Comparison of ENCODE assay signal across 8 cellular contexts in the genomic region with DNA sequence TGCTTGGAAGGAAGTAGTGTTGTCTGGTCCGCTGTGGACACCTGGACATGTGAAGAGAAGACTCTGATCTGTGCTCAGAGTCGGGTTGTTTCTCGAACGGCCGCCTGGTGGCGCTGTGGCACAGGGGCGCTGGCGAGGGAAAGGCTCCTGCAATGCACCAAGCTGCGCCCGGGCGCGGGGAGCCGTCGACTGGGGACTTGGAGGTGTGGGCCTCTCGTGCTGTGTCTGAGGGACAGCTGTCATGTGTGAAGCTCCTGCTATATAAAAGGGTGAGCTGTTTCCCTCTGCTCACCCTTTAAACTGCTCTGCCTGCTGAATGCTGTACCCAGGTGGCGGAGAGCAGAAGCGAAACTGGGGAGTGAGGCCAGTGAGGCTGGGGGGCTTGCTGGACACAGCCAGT. TPM values are rescaled to one million over a fixed set of nuclear protein-coding genes. Genes with fewer than 3 reads are reported as not detected.
DNase-seq lines count a peak whose midpoint lies in the region; ATAC-seq and TF ChIP-seq lines count a peak whose summit lies in the region.

No MANE protein-coding gene starts in this region.

- POLR2A ChIA-PET in activated naive CD8-positive, alpha-beta T cell treated with anti-CD3 and anti-CD28 coated beads, Interleukin-2, amount 10 ng/mL, durations not matched to agents 7 days and 5 days (lab: Charles Lee) = no interaction called here

- no peaks in the 10 kb centered on the region for H3K9me3 ChIP-seq in heart left ventricle
- H3K9me3 ChIP-seq in uterus = no peaks in the 10 kb centered on the region

- no peak overlapping the region for H3K27ac ChIP-seq in KMS-11
- H3K27ac ChIP-seq in heart left ventricle = no peak overlapping the region
- H3K27ac ChIP-seq in uterus = no peak overlapping the region

- no peaks in the 10 kb centered on the region for H3K36me3 Mint-ChIP-seq in activated naive CD8-positive, alpha-beta T cell treated with anti-CD3 and anti-CD28 coated beads, Interleukin-2, amount 10 ng/mL, durations not matched to agents 7 days and 5 days

- H3K27me3 ChIP-seq in KMS-11 (ENCODE audit: insufficient read depth, low read depth) (no peaks in the 10 kb centered on the region), heart left ventricle (peaks cover 0 to 49% (median 8%) of the 10 kb centered on the region in 9 donors), uterus (no peaks in the 10 kb centered on the region)

- 11 to 13% (median 12%) methylated on average over 16 to 17 of the region's 17 CpGs for WGBS in heart left ventricle, 4 donors

- H3K9me3 Mint-ChIP-seq in activated naive CD8-positive, alpha-beta T cell treated with anti-CD3 and anti-CD28 coated beads, Interleukin-2, amount 10 ng/mL, durations not matched to agents 7 days and 5 days = no peaks in the 10 kb centered on the region

- peaks cover 17% of the 10 kb centered on the region for H3K27me3 Mint-ChIP-seq in activated naive CD8-positive, alpha-beta T cell treated with anti-CD3 and anti-CD28 coated beads, Interleukin-2, amount 10 ng/mL, durations not matched to agents 7 days and 5 days

- H3K4me2 ChIP-seq in KMS-11 = no peak overlapping the region

- H3K4me1 Mint-ChIP-seq in activated naive CD8-positive, alpha-beta T cell treated with anti-CD3 and anti-CD28 coated beads, Interleukin-2, amount 10 ng/mL, durations not matched to agents 7 days and 5 days = peaks cover 3% of the 10 kb centered on the region

- no peak overlapping the region for H3K27ac Mint-ChIP-seq in activated naive CD8-positive, alpha-beta T cell treated with anti-CD3 and anti-CD28 coated beads, Interleukin-2, amount 10 ng/mL, durations not matched to agents 7 days and 5 days

- DNase-seq in NCI-H446 (lab: John Stamatoyannopoulos, UW) (peak; percentile 11 to 42), NCI-H446 treated with DMSO at 0.1 percent for 48 hours (lab: John Stamatoyannopoulos, UW) (no peak), SKM-1 (lab: John Stamatoyannopoulos, UW; ENCODE audit: unreplicated experiment) (peak; percentile 51), heart left ventricle (peak; percentile 63 to 88 (median 78)), renal cortical epithelial cell (ENCODE audit: low read depth) (peak; percentile 25), uterus (peak; percentile 35 to 58)
- peak; percentile 80 for DNase-seq in activated naive CD8-positive, alpha-beta T cell treated with anti-CD3 and anti-CD28 coated beads, Interleukin-2, amount 10 ng/mL, durations not matched to agents 7 days and 5 days

- no peaks in the 10 kb centered on the region for H3K79me2 ChIP-seq in KMS-11 (ENCODE audit: insufficient read depth, low read depth)

- no peak overlapping the region for H3K9ac ChIP-seq in KMS-11

- ATAC-seq in activated naive CD8-positive, alpha-beta T cell treated with anti-CD3 and anti-CD28 coated beads, Interleukin-2, amount 10 ng/mL, durations not matched to agents 7 days and 5 days (ENCODE audit: low read depth) = peak; percentile 72
- peak in 3 of 4 donors; percentile 90 to 96 (median 91) for ATAC-seq in heart left ventricle

- intact Hi-C loops in heart left ventricle (cut with DNase I) (loop anchor here (1.0 to 10.0 kb wide), 17 partner anchors 112 to 502 kb away; a partner anchor contains a TSS), uterus (cut with DNase I; ENCODE audit: low total_unique reads) (no loop called here)

- no peaks in the 10 kb centered on the region for H3K4me1 ChIP-seq in KMS-11 (ENCODE audit: low read depth, poor library complexity, severe bottlenecking)
- peaks cover 0 to 4% (median 0%) of the 10 kb centered on the region in 12 donors for H3K4me1 ChIP-seq in heart left ventricle
- no peaks in the 10 kb centered on the region for H3K4me1 ChIP-seq in uterus

- H4K20me1 ChIP-seq in KMS-11 (ENCODE audit: insufficient read depth) = no peaks in the 10 kb centered on the region

- H2AFZ ChIP-seq in KMS-11 (ENCODE audit: low read depth) = no peak overlapping the region

- TF ChIP-seq CTCF in KMS-11 (conservative IDR thresholded peaks at IDR 0.05; ENCODE audit: low read depth, low read length) (peak; percentile 85), heart left ventricle (IDR thresholded peaks at IDR 0.05) (peak; percentile 72 to 93 (median 88)), uterus (IDR thresholded peaks at IDR 0.05) (peak; percentile 47 to 65 (median 56))

- H3K36me3 ChIP-seq in KMS-11 (ENCODE audit: insufficient read depth) = no peaks in the 10 kb centered on the region
- no peaks in the 10 kb centered on the region for H3K36me3 ChIP-seq in heart left ventricle
- H3K36me3 ChIP-seq in uterus = no peaks in the 10 kb centered on the region

- H3K4me3 ChIP-seq in KMS-11 (IDR thresholded peaks at IDR 0.05; ENCODE audit: insufficient read depth, low read depth, low read length) (no peak overlapping the region), heart left ventricle (peak overlapping the region in 8 of 12 donors; percentile 10 to 49 (median 28)), uterus (no peak overlapping the region)

- no peak for TF ChIP-seq POLR2A in heart left ventricle (IDR thresholded peaks at IDR 0.05)
- TF ChIP-seq POLR2A in uterus (IDR thresholded peaks at IDR 0.05) = no peak

- H3K4me3 Mint-ChIP-seq in activated naive CD8-positive, alpha-beta T cell treated with anti-CD3 and anti-CD28 coated beads, Interleukin-2, amount 10 ng/mL, durations not matched to agents 7 days and 5 days = peak overlapping the region; percentile 53

RNA-seq across cellular contexts. Expression of a gene that starts 44.0 kb away (rescaled TPM):
- under 1 TPM in 1 of 2 experiments, not detected in 1; 0.60 TPM for total RNA-seq in activated naive CD8-positive, alpha-beta T cell treated with anti-CD3 and anti-CD28 coated beads, Interleukin-2, amount 10 ng/mL, durations not matched to agents 7 days and 5 days
- total RNA-seq in heart left ventricle (1 to 10 TPM; 1.1 to 5.9 (median 1.8) TPM), renal cortical epithelial cell (0.87 and 0.94 TPM in 2 replicates), uterus (10 to 100 TPM in 3 of 4 donors, 1 to 10 TPM in 1; 4.6 to 20.2 (median 13.8) TPM)
- polyA plus RNA-seq in heart left ventricle = under 1 TPM; 0.76 to 0.84 TPM

Comparison
In these comparisons a context has a peak if more than half of its experiments do, and no peak if none do; other contexts are left out.
1. H3K4me3 ChIP-seq: peak in heart left ventricle (8 of 12); none in KMS-11 (single experiment) and uterus (0 of 2).
2. Peak in every context shown above with its lines, with median percentiles within 50 percentile points of each other: CTCF ChIP-seq.